18 cellular contexts compared by ENCODE assay signal in the genomic region with DNA sequence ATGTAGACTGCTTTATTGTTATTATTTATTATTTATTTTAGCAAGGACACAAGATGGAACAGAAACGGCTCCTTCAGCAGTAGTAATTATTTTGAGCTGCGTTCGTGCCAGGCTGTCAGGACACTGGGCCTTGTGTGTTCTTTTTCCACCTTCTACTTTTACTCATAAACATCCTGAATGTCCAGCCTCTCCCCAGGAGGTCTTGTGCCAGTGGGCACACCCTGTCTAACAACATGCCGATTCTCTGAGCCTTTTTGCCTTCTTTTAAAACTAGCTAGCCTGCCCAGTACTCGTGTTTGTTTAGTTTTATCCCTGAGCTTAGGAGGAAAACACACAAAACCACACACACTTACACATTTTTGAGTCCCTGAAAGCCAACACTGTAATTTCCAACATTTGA. TPM values are rescaled to one million over a fixed set of nuclear protein-coding genes. Genes with fewer than 3 reads are reported as not detected.
A peak's percentile ranks its signal among the peaks of the same experiment; 100 is the strongest.
DNase-seq lines count a peak whose midpoint lies in the region; ATAC-seq and TF ChIP-seq lines count a peak whose summit lies in the region.
"Had no signal": no experiment of that assay in that cellular context is flagged by ENCODE, and none has a peak within 500 bp of the region (broad histone marks: within the 10 kb centered on the region; RNA-seq: fewer than 3 reads in every experiment).

No MANE protein-coding gene starts in this region.

- intact Hi-C loops in mucosa of descending colon (cut with DNase I, micrococcal nuclease), result no loop called here

- H3K36me3 ChIP-seq in adipocyte (ENCODE audit: control insufficient read depth, insufficient read depth, low read length, severe bottlenecking) (no peaks in the 10 kb centered on the region), mucosa of descending colon (ENCODE audit: low read depth) (no peaks in the 10 kb centered on the region), H7 (replicated peaks; ENCODE audit: control insufficient read depth, insufficient read depth, low read length) (no peaks in the 10 kb centered on the region)
- H3K36me3 ChIP-seq: MG63 had no signal

- H3K9ac ChIP-seq in adipocyte (ENCODE audit: low read length), result no peak overlapping the region

- H3K9me3 ChIP-seq in adipocyte (ENCODE audit: control insufficient read depth, low read length) (no peaks in the 10 kb centered on the region), mucosa of descending colon (no peaks in the 10 kb centered on the region)
- H3K9me3 ChIP-seq: MG63 had no signal

- H3K4me1 ChIP-seq in adipocyte (ENCODE audit: control insufficient read depth, insufficient read depth, low read length) (peaks cover 21% of the 10 kb centered on the region), mucosa of descending colon (ENCODE audit: low read depth) (peaks cover 11% of the 10 kb centered on the region)

- TF ChIP-seq CTCF in mucosa of descending colon (IDR thresholded peaks at IDR 0.05), result no peak

- ATAC-seq in mucosa of descending colon (peak; percentile 9), HG02623 (IDR thresholded peaks at IDR 0.05; ENCODE audit: unreplicated experiment) (no peak)

- H3K4me3 ChIP-seq in adipocyte (ENCODE audit: low read length) (no peak overlapping the region), mucosa of descending colon (no peak overlapping the region), H7 (ENCODE audit: insufficient read depth, low read depth, low read length) (no peak overlapping the region)

- DNase-seq in NCI-H2171 treated with DMSO at 0.1 percent for 48 hours (lab: John Stamatoyannopoulos, UW) (peak; percentile 29), NCI-H2171 (lab: John Stamatoyannopoulos, UW) (no peak), adipocyte (ENCODE audit: low read depth) (peak; percentile 43), mucosa of descending colon (peak in 1 of 3 donors; percentile 20), H7 (no peak), A172 (ENCODE audit: low spot score) (no peak)
- no peak for DNase-seq in activated CD4-positive, alpha-beta T cell treated with anti-CD3 and anti-CD28 coated beads, Interleukin-2, amount 50 U/mL, for 4 hours
- DNase-seq: 8988T; activated CD4-positive, alpha-beta T cell treated with anti-CD3 and anti-CD28 coated beads for 4 hours; activated naive CD8-positive, alpha-beta T cell treated with anti-CD3 and anti-CD28 coated beads for 36 hours; MG63; NCI-H1694 treated with DMSO at 0.1 percent for 48 hours; NCI-H446; Right ventricle myocardium superior; stimulated activated CD4-positive, alpha-beta T cell treated with anti-CD3 and anti-CD28 coated beads, Interleukin-4, amount 100 ng/mL, for 4 hours had no signal

- H3K27me3 ChIP-seq in adipocyte (replicated peaks; ENCODE audit: control insufficient read depth, insufficient read depth, low read length) (peaks cover 13% of the 10 kb centered on the region), H7 (ENCODE audit: control insufficient read depth, insufficient read depth, low read length) (peaks cover 36% of the 10 kb centered on the region)

RNA-seq across cellular contexts. Expression of a gene that starts 1.2 kb away (rescaled TPM):
- total RNA-seq in mucosa of descending colon, result 10 to 100 TPM; 25.1 to 86.6 (median 77.1) TPM
- total RNA-seq in H7 (2014; rRNA removed; shearing (Covaris generic)), result not detected in 2 replicates
- total RNA-seq in A172 (2014; rRNA removed; shearing (Covaris generic)), result not detected in 2 replicates
- total RNA-seq: activated T-helper 2 cell treated with anti-CD3 and anti-CD28 coated beads, Interferon-gamma antibody, Interleukin-2, Interleukin-4, amounts not matched to agents 10 μg/mL and 5 μg/mL and 100 μg/mL, durations not matched to agents 14 hours and 24 hours and 36 hours; G401 had no signal

Comparison
In these comparisons a context has a peak if more than half of its experiments do, and no peak if none do; other contexts are left out.
1. DNase-seq: peak in NCI-H2171 treated with DMSO at 0.1 percent for 48 hours (single experiment) and adipocyte (single experiment); none in NCI-H2171 (single experiment), activated CD4-positive, alpha-beta T cell treated with anti-CD3 and anti-CD28 coated beads, Interleukin-2, amount 50 U/mL, for 4 hours (0 of 2), H7 (single experiment) and A172 (single experiment).
2. RNA of a gene that starts 1.2 kb away (total RNA-seq): 25.1 to 86.6 TPM in mucosa of descending colon; not detected in H7 and not detected in A172; every median in the first group is over 10 times any median in the second.